Comparison of ENCODE assay signal across 12 cellular contexts in the genomic region with DNA sequence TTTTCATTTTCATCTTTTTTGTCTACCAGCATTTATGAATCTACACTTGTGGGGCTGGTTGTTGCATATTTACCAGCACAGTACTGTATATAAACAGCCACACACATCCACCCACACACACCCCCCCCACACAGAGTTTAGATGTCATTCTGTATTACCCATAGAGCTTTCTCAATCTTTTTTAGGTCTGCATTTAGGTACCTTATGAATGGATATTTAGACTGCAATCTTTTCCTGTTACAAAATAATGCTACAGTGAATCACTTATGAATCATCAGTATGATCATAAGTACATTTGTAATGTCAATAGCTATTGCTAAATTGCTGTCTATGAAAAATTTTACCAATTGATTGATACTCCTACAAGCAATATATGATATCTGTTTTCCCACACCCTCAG.
DNase-seq lines count a peak whose midpoint lies in the region; ATAC-seq and TF ChIP-seq lines count a peak whose summit lies in the region.
"Had no signal": no experiment of that assay in that cellular context is flagged by ENCODE, and none has a peak within 500 bp of the region (broad histone marks: within the 10 kb centered on the region; RNA-seq: fewer than 3 reads in every experiment).

No MANE protein-coding gene starts in this region.

- TF ChIP-seq CTCF in osteocyte (IDR thresholded peaks at IDR 0.05) (no peak), vagina (IDR thresholded peaks at IDR 0.05) (no peak)

- no peak overlapping the region for H3K27ac ChIP-seq in vagina
- H3K27ac ChIP-seq: neutrophil had no signal

- H3K9me3 Mint-ChIP-seq in osteocyte (ENCODE audit: unreplicated experiment) = no peaks in the 10 kb centered on the region

- peaks cover 42% of the 10 kb centered on the region for H3K4me1 ChIP-seq in adipocyte (ENCODE audit: control insufficient read depth, insufficient read depth, low read length)
- peaks cover 13% of the 10 kb centered on the region for H3K4me1 ChIP-seq in vagina
- H3K4me1 ChIP-seq in HAP-1 = peaks cover 3% of the 10 kb centered on the region; the same call in 1 of the 2 replicates

- DNase-seq in ELR (ENCODE audit: low read depth) (peak; percentile 81), LHCN-M2 (ENCODE audit: low read depth) (peak; percentile 49), adipocyte (ENCODE audit: low read depth) (peak; percentile 71), osteocyte (ENCODE audit: extremely low spot score, unreplicated experiment) (no peak), vagina (ENCODE audit: extremely low spot score in 2 of 2) (no peak), globus pallidus (ENCODE audit: low spot score) (no peak), HAP-1 (ENCODE audit: low spot score in 2 of 2) (no peak)
- DNase-seq: DND-41, NCI-H510A treated with DMSO at 0.1 percent for 48 hours had no signal

- no peaks in the 10 kb centered on the region for H3K36me3 Mint-ChIP-seq in osteocyte (ENCODE audit: unreplicated experiment)

- H3K27me3 Mint-ChIP-seq in osteocyte (ENCODE audit: unreplicated experiment) = no peaks in the 10 kb centered on the region

- no peak for ATAC-seq in HG03108 (IDR thresholded peaks at IDR 0.05; ENCODE audit: unreplicated experiment)
- ATAC-seq: HepG2 had no signal

- H3K27me3 ChIP-seq in adipocyte (replicated peaks; ENCODE audit: control insufficient read depth, insufficient read depth, low read length) (no peaks in the 10 kb centered on the region), vagina (no peaks in the 10 kb centered on the region), HAP-1 (ENCODE audit: low read depth) (no peaks in the 10 kb centered on the region)
- H3K27me3 ChIP-seq: neutrophil had no signal

- no peak overlapping the region for H3K9ac ChIP-seq in adipocyte (ENCODE audit: low read length)

- no peak overlapping the region for H3K4me3 Mint-ChIP-seq in osteocyte (ENCODE audit: unreplicated experiment)

- peaks cover 55% of the 10 kb centered on the region for H3K4me1 Mint-ChIP-seq in osteocyte (ENCODE audit: unreplicated experiment)

- H3K4me3 ChIP-seq in adipocyte (ENCODE audit: low read length) = no peak overlapping the region
- no peak overlapping the region for H3K4me3 ChIP-seq in vagina
- H3K4me3 ChIP-seq in HAP-1 = no peak overlapping the region

- H3K36me3 ChIP-seq in adipocyte (ENCODE audit: control insufficient read depth, insufficient read depth, low read length, severe bottlenecking) (no peaks in the 10 kb centered on the region), vagina (no peaks in the 10 kb centered on the region), HAP-1 (replicated peaks) (no peaks in the 10 kb centered on the region)
- H3K36me3 ChIP-seq: neutrophil had no signal

- TF ChIP-seq POLR2A in vagina (IDR thresholded peaks at IDR 0.05) = no peak

- no peaks in the 10 kb centered on the region for H3K9me3 ChIP-seq in adipocyte (ENCODE audit: control insufficient read depth, low read length)
- H3K9me3 ChIP-seq in vagina = no peaks in the 10 kb centered on the region
- no peaks in the 10 kb centered on the region for H3K9me3 ChIP-seq in HAP-1
- H3K9me3 ChIP-seq: neutrophil had no signal

- in situ Hi-C loops in HAP-1 (cut with MboI; ENCODE audit: low sequenced_read_pairs) = no loop called here

- intact Hi-C loops in vagina (cut with DNase I) = no loop called here

- peak overlapping the region; percentile 61 for H3K27ac Mint-ChIP-seq in osteocyte (ENCODE audit: unreplicated experiment)

Comparison
In these comparisons a context has a peak if more than half of its experiments do, and no peak if none do; other contexts are left out.
1. DNase-seq: peak in ELR (single experiment), LHCN-M2 (single experiment) and adipocyte (single experiment); none in osteocyte (single experiment), vagina (0 of 2), globus pallidus (single experiment) and HAP-1 (0 of 2).